13 cellular contexts compared by ENCODE assay signal in the genomic region with DNA sequence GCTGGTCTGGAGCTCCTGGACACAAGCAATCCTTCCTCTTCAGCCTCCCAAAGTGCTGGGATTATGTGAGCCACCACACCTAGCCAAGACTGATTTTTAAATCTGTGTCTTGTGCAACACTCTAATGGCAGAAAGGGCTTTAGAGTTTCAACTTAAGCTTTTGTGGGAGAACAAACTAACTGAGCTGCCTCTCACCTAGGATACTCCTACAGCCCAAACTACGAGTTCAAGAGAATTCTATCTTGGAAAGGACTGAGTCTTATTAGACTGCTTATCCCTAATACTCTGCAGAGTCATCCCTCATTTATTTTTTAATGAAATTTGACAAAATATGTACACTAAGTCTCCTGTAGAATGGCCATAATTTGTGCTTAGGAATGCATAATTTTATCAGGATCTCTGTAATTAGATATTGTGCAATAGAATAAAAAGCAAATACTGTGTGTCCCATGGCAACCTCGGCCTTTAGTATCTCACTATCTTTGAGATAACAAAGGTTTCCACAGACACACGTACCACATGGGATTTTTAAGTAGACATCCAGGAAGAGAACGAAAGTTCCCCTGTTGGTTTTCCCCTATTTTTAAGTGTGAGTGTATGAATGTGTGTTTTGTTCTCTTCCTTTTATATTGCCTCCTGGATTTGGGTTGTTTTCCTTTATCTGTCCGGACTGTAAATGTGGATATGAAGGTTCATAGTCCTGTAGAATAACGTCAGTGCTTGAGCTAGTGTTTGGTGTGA.
"Had no signal": no experiment of that assay in that cellular context is flagged by ENCODE, and none has a peak within 500 bp of the region (broad histone marks: within the 10 kb centered on the region; RNA-seq: fewer than 3 reads in every experiment).

No MANE protein-coding gene starts in this region.

- H3K9me3 ChIP-seq: esophagus muscularis mucosa, left ventricle myocardium inferior, testis had no signal

- H3K27me3 ChIP-seq: dorsolateral prefrontal cortex, esophagus muscularis mucosa, testis had no signal

- ATAC-seq: stimulated activated naive CD8-positive, alpha-beta T cell treated with anti-CD3 and anti-CD28 coated beads, Interleukin-15, amount 100 ng/mL, for 72 hours had no signal

- H3K27ac ChIP-seq: dorsolateral prefrontal cortex, esophagus muscularis mucosa, left ventricle myocardium inferior, testis had no signal

- DNase-seq: activated CD4-positive, alpha-beta T cell treated with anti-CD3 and anti-CD28 coated beads, Interleukin-2, amount 50 U/mL, for 4 hours; activated CD4-positive, CD25-positive, alpha-beta regulatory T cell treated with anti-CD3 and anti-CD28 coated beads, Interleukin-2, amount 50 U/mL, for 72 hours; activated effector memory CD4-positive, alpha-beta T cell treated with Interleukin-2 at 50 U/mL for 16 hours; activated T-cell treated with anti-CD3 and anti-CD28 coated beads, Interleukin-2, amount 50 U/mL, for 24 hours; amniotic stem cell; dorsolateral prefrontal cortex; left ventricle myocardium inferior; mesenchymal stem cell; stimulated activated CD4-positive, alpha-beta T cell treated with anti-CD3 and anti-CD28 coated beads, Interleukin-15, amount 100 ng/mL, for 24 hours; stimulated activated CD4-positive, alpha-beta T cell treated with anti-CD3 and anti-CD28 coated beads, Interleukin-4, amount 100 ng/mL, for 4 hours; stimulated activated naive CD8-positive, alpha-beta T cell treated with anti-CD3 and anti-CD28 coated beads, Interleukin-15, amount 100 ng/mL, for 72 hours; testis had no signal

- H3K4me3 ChIP-seq: dorsolateral prefrontal cortex, esophagus muscularis mucosa, left ventricle myocardium inferior, testis had no signal

- H3K36me3 ChIP-seq: esophagus muscularis mucosa, left ventricle myocardium inferior had no signal
